Comparison of ENCODE assay signal across 1 cellular context in the genomic region with DNA sequence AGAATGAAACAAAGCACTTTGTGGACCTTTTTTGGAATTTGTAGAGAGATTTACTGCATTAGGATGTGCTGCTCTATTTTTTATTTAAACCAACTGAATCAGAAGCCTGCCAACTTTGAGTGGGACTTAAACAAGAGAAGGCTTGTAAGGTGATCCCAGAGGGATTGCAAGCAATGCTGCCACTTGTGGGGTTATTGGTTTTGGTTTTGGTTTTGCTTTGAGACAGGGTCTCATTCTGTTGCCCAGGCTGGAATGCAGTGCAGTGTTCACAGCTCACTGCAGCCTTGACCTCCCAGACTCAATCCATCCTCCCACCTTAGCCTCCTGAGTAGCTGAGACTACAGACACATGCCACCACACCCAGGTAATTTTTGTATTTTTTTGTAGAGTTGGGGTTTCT.
TF ChIP-seq lines count a peak whose summit lies in the region.

No MANE protein-coding gene starts in this region.

TF ChIP-seq in GM12878, 131 proteins besides CTCF, POLR2A, EP300 and RAD21:
- TF ChIP-seq, protein P1, sequence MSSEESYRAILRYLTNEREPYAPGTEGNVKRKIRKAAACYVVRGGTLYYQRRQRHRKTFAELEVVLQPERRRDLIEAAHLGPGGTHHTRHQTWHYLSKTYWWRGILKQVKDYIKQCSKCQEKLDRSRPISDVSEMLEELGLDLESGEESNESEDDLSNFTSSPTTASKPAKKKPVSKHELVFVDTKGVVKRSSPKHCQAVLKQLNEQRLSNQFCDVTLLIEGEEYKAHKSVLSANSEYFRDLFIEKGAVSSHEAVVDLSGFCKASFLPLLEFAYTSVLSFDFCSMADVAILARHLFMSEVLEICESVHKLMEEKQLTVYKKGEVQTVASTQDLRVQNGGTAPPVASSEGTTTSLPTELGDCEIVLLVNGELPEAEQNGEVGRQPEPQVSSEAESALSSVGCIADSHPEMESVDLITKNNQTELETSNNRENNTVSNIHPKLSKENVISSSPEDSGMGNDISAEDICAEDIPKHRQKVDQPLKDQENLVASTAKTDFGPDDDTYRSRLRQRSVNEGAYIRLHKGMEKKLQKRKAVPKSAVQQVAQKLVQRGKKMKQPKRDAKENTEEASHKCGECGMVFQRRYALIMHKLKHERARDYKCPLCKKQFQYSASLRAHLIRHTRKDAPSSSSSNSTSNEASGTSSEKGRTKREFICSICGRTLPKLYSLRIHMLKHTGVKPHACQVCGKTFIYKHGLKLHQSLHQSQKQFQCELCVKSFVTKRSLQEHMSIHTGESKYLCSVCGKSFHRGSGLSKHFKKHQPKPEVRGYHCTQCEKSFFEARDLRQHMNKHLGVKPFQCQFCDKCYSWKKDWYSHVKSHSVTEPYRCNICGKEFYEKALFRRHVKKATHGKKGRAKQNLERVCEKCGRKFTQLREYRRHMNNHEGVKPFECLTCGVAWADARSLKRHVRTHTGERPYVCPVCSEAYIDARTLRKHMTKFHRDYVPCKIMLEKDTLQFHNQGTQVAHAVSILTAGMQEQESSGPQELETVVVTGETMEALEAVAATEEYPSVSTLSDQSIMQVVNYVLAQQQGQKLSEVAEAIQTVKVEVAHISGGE (CRISPR knock-in tag; IDR thresholded peaks at IDR 0.05) = no peak
- 0 out of 2 replicates have a peak, but pooled peaks have one; percentile 8 for TF ChIP-seq RUNX3 (IDR thresholded peaks at IDR 0.05; ENCODE audit: low read length)
